ENCODE assay signal across 1 cellular context in genomic region chr1:109557520-109557919, GRCh38.
TF ChIP-seq lines count a peak whose summit lies in the region.

No MANE protein-coding gene starts in this region.

TF ChIP-seq in K562, 482 proteins besides CTCF, POLR2A, EP300 and RAD21 (continued from another document and continues in another):
- TF ChIP-seq CHD2 (IDR thresholded peaks at IDR 0.05; ENCODE audit: low read depth, low read length), result no peak
- TF ChIP-seq ZNF282 (CRISPR knock-in tag; IDR thresholded peaks at IDR 0.05), result no peak
- peak; percentile 46; the same call in 1 of the 2 replicates for TF ChIP-seq ESRRA (IDR thresholded peaks at IDR 0.05; ENCODE audit: borderline replicate concordance, low read depth)
- no peak for TF ChIP-seq SFPQ (IDR thresholded peaks at IDR 0.05; ENCODE audit: low read depth, low read length)
- no peak for TF ChIP-seq RAD51 (IDR thresholded peaks at IDR 0.05; ENCODE audit: borderline replicate concordance, low read depth)
- no peak for TF ChIP-seq ZNF76 (CRISPR knock-in tag; IDR thresholded peaks at IDR 0.05; ENCODE audit: borderline replicate concordance)
- 0 out of 2 replicates have a peak, but pooled peaks have one; percentile 5 for TF ChIP-seq JUND (IDR thresholded peaks at IDR 0.05; ENCODE audit: borderline replicate concordance, low read depth, low read length)
- no peak for TF ChIP-seq JUND (tag; IDR thresholded peaks at IDR 0.05; ENCODE audit: borderline replicate concordance, low read depth, low read length)
- TF ChIP-seq RBM39 (optimal IDR thresholded peaks at IDR 0.05; ENCODE audit: low read depth, low read length), result no peak
- TF ChIP-seq TEAD1 (CRISPR knock-in tag; IDR thresholded peaks at IDR 0.05), result no peak
- TF ChIP-seq MGA (IDR thresholded peaks at IDR 0.05), result no peak
- TF ChIP-seq RB1 (IDR thresholded peaks at IDR 0.05; ENCODE audit: low read depth), result no peak
- no peak for TF ChIP-seq BDP1 (IDR thresholded peaks at IDR 0.05; ENCODE audit: insufficient read depth, insufficient read length)
- TF ChIP-seq RFX1 (IDR thresholded peaks at IDR 0.05), result no peak
- TF ChIP-seq ZNF24 (IDR thresholded peaks at IDR 0.05), result no peak
- TF ChIP-seq, protein P1, sequence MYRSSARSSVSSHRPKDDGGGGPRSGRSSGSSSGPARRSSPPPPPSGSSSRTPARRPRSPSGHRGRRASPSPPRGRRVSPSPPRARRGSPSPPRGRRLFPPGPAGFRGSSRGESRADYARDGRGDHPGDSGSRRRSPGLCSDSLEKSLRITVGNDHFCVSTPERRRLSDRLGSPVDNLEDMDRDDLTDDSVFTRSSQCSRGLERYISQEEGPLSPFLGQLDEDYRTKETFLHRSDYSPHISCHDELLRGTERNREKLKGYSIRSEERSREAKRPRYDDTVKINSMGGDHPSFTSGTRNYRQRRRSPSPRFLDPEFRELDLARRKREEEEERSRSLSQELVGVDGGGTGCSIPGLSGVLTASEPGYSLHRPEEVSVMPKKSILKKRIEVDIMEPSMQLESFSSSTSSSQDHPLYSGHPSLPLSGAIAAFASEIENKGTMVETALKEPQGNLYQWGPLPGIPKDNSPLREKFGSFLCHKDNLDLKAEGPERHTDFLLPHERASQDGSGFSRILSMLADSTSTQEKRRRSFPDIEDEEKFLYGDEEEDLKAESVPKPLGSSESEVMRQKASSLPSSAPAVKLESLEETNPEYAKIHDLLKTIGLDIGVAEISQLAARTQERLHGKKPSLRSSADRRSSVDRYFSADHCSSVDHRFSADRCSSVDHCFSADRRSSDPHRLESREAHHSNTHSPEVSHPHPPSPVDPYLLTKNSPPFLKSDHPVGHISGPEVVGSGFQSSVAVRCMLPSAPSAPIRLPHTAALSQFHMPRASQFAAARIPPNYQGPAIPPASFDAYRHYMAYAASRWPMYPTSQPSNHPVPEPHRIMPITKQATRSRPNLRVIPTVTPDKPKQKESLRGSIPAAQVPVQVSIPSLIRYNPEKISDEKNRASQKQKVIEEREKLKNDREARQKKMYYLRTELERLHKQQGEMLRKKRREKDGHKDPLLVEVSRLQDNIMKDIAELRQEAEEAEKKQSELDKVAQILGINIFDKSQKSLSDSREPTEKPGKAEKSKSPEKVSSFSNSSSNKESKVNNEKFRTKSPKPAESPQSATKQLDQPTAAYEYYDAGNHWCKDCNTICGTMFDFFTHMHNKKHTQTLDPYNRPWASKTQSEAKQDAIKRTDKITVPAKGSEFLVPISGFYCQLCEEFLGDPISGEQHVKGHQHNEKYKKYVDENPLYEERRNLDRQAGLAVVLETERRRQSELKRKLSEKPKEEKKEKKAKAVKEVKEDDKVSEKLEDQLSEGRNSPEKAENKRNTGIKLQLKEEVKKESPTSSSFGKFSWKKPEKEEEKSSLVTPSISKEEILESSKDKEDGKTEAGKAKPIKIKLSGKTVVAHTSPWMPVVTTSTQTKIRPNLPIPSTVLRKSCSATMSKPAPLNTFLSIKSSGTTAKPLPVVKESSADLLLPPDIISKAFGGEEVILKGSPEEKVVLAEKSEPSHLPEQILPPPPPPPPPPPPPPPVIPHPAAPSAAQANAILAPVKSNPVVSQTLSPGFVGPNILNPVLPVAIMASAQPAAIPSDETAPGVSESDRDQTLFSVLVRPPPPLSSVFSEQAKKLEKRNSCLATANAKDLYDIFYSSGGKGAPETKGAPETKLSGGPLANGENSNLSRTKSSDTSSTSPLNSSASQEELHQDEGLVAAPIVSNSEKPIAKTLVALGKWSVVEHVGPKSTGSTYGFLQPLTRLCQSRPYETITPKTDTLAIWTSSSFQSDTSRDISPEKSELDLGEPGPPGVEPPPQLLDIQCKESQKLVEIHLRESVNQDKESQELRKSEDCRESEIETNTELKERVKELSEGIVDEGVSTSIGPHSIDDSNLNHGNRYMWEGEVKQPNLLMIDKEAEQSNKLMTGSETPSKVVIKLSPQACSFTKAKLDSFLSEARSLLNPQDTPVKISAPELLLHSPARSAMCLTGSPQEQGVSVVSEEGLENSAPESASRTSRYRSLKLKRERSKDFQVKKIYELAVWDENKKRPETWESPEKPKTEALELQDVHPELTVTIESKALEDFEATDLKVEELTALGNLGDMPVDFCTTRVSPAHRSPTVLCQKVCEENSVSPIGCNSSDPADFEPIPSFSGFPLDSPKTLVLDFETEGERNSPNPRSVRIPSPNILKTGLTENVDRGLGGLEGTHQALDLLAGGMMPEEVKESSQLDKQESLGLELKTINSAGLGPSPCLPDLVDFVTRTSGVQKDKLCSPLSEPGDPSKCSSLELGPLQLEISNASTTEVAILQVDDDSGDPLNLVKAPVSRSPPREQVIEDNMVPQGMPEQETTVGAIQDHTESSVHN (IDR thresholded peaks at IDR 0.05; ENCODE audit: borderline replicate concordance in 1 of 2, low read depth in 1 of 2), result no peak
- TF ChIP-seq SMAD2 (IDR thresholded peaks at IDR 0.05; ENCODE audit: low read depth, low read length), result no peak
- TF ChIP-seq MCM7 (IDR thresholded peaks at IDR 0.05), result no peak
- TF ChIP-seq HDAC2 (IDR thresholded peaks at IDR 0.05), result no peak
- no peak for TF ChIP-seq NCOA1 (IDR thresholded peaks at IDR 0.05; ENCODE audit: low read depth)
- TF ChIP-seq TSC22D4 (tag; IDR thresholded peaks at IDR 0.05), result no peak
- no peak for TF ChIP-seq ZNF23 (CRISPR knock-in tag; IDR thresholded peaks at IDR 0.05)
- no peak for TF ChIP-seq NCOA4 (IDR thresholded peaks at IDR 0.05; ENCODE audit: partially characterized antibody)
- TF ChIP-seq ZNF253 (CRISPR knock-in tag; conservative IDR thresholded peaks at IDR 0.05), result no peak
- TF ChIP-seq MXI1 (IDR thresholded peaks at IDR 0.05; ENCODE audit: low read depth, low read length), result no peak
- TF ChIP-seq CXXC5 (CRISPR knock-in tag; IDR thresholded peaks at IDR 0.05), result peak; percentile 66
- TF ChIP-seq SMC3 (conservative IDR thresholded peaks at IDR 0.05; ENCODE audit: insufficient read depth, low read depth, low read length), result no peak
- no peak for TF ChIP-seq HDAC3 (IDR thresholded peaks at IDR 0.05; ENCODE audit: borderline replicate concordance, partially characterized antibody)
- TF ChIP-seq MBD2 (IDR thresholded peaks at IDR 0.05; ENCODE audit: borderline replicate concordance, low read depth), result no peak
- no peak for TF ChIP-seq STAT6 (CRISPR knock-in tag; IDR thresholded peaks at IDR 0.05)
- no peak for TF ChIP-seq MEF2D (tag; conservative IDR thresholded peaks at IDR 0.05; ENCODE audit: low read depth)
- 0 out of 2 replicates have a peak, but pooled peaks have one; percentile 16 for TF ChIP-seq SMAD4 (CRISPR knock-in tag; conservative IDR thresholded peaks at IDR 0.05)
- no peak for TF ChIP-seq EWSR1 (IDR thresholded peaks at IDR 0.05; ENCODE audit: borderline replicate concordance, low read depth, partially characterized antibody)
- no peak for TF ChIP-seq TRIM28 (IDR thresholded peaks at IDR 0.05)
- TF ChIP-seq CBFA2T3 (IDR thresholded peaks at IDR 0.05), result peak; percentile 7; the same call in 1 of the 2 replicates
- no peak for TF ChIP-seq ZSCAN29 (IDR thresholded peaks at IDR 0.05)
- no peak for TF ChIP-seq EP400 (IDR thresholded peaks at IDR 0.05)
- TF ChIP-seq CEBPG (CRISPR knock-in tag; IDR thresholded peaks at IDR 0.05), result no peak
- no peak for TF ChIP-seq CEBPG (tag; conservative IDR thresholded peaks at IDR 0.05 in 1 of 2, IDR thresholded peaks at IDR 0.05 in 1 of 2)
- TF ChIP-seq TEAD4 (IDR thresholded peaks at IDR 0.05; ENCODE audit: low read length), result no peak
- no peak for TF ChIP-seq TEAD4 (CRISPR knock-in tag; IDR thresholded peaks at IDR 0.05; ENCODE audit: borderline replicate concordance)
- TF ChIP-seq PHTF2 (CRISPR knock-in tag; IDR thresholded peaks at IDR 0.05), result no peak
